11 cellular contexts compared by ENCODE assay signal in genomic region chr10:80159166-80159888, GRCh38. TPM values are rescaled to one million over a fixed set of nuclear protein-coding genes. Genes with fewer than 3 reads are reported as not detected.
A peak's percentile ranks its signal among the peaks of the same experiment; 100 is the strongest.
DNase-seq lines count a peak whose midpoint lies in the region; ATAC-seq, FAIRE-seq and TF ChIP-seq lines count a peak whose summit lies in the region.
"Had no signal": no experiment of that assay in that cellular context is flagged by ENCODE, and none has a peak within 500 bp of the region (broad histone marks: within the 10 kb centered on the region; RNA-seq: fewer than 3 reads in every experiment).

No MANE protein-coding gene starts in this region.

- H3K36me3 ChIP-seq in ACC112 (ENCODE audit: insufficient read depth, low read length) (peaks cover 40% of the 10 kb centered on the region), PC-3 (ENCODE audit: low read depth, low read length) (peaks cover 82% of the 10 kb centered on the region), colonic mucosa (peaks cover 23% of the 10 kb centered on the region), neutrophil (peaks cover 100% of the 10 kb centered on the region), small intestine (ENCODE audit: control insufficient read depth in 2 of 2, insufficient read depth in 2 of 2, low read length in 2 of 2) (peaks cover 22 to 56% of the 10 kb centered on the region in 2 donors)

- intact Hi-C loops in PC-3 (cut with micrococcal nuclease) (loop anchor here (2.0 kb wide), 1 partner anchor 715 kb away; the partner anchor contains the start of gene ZCCHC24), colonic mucosa (cut with DNase I) (no loop called here)

- BruUV-seq in PC-3 (replicated peaks; lab: Mats Ljungman, UMichigan) = TSS peak; percentile 84

- H3K9ac ChIP-seq in PC-3 (ENCODE audit: low read length) = peak overlapping the region; percentile 16
- H3K9ac ChIP-seq in colonic mucosa (ENCODE audit: low read depth in 2 of 2, low read length in 2 of 2) = no peak overlapping the region

- H3K9me2 ChIP-seq in PC-3 (replicated peaks; ENCODE audit: low read length) = no peaks in the 10 kb centered on the region

- POLR2A ChIA-PET in PC-3 (lab: Charles Lee; ENCODE audit: unreplicated experiment) = interaction anchor here (0.5 to 1.2 kb wide), 7 partner anchors 15 to 1186 kb away, joined by 3 to 4 read pairs (median 3); no protein-coding TSS in a partner anchor

- peaks cover 23% of the 10 kb centered on the region for H3F3A ChIP-seq in PC-3 (ENCODE audit: low read length, unreplicated experiment)

- H3K4me3 ChIP-seq in ACC112 (ENCODE audit: low read depth, low read length) (no peak overlapping the region), PC-3 (ENCODE audit: low read length) (peak overlapping the region; percentile 2; the same call in 1 of the 2 replicates), colonic mucosa (no peak overlapping the region), neutrophil (ENCODE audit: low read depth in 1 of 2, low read length in 1 of 2) (no peak overlapping the region), small intestine (ENCODE audit: low read depth in 1 of 2, low read length in 2 of 2) (no peak overlapping the region)

- DNase-seq in PC-3 (peak; percentile 28), colonic mucosa (no peak), GM12892 (ENCODE audit: insufficient read length) (no peak), small intestine (no peak), foreskin keratinocyte (no peak)
- DNase-seq: NCI-H526 had no signal

- H3K9me3 ChIP-seq in PC-3 (ENCODE audit: low read length) = no peaks in the 10 kb centered on the region
- H3K9me3 ChIP-seq in colonic mucosa = no peaks in the 10 kb centered on the region
- peaks cover 5% of the 10 kb centered on the region for H3K9me3 ChIP-seq in neutrophil
- no peaks in the 10 kb centered on the region for H3K9me3 ChIP-seq in small intestine (ENCODE audit: control insufficient read depth, low read depth)

- H3K27ac ChIP-seq in ACC112 (ENCODE audit: low read depth, low read length) (peak overlapping the region; percentile 65), PC-3 (ENCODE audit: low read length) (peak overlapping the region; percentile 65), colonic mucosa (peak overlapping the region; percentile 63), neutrophil (peak overlapping the region; percentile 26), small intestine (ENCODE audit: low read depth in 1 of 2, low read length in 1 of 2) (peak overlapping the region in 1 of 2 donors; percentile 49), foreskin keratinocyte (no peak overlapping the region)

- WGBS in small intestine, 3 donors = 80 to 84% (median 84%) methylated on average over 9 of the region's 9 CpGs

- ATAC-seq in PC-3 (no peak), foreskin keratinocyte (no peak), HG02798 (IDR thresholded peaks at IDR 0.05; ENCODE audit: poor library complexity, unreplicated experiment) (no peak)
- ATAC-seq: WTC11 had no signal

- no peak for TF ChIP-seq POLR2A in GM12892 (IDR thresholded peaks at IDR 0.05; ENCODE audit: low read depth, low read length)

- TF ChIP-seq CTCF in PC-3 (conservative IDR thresholded peaks at IDR 0.05; ENCODE audit: low read depth, low read length) (no peak), colonic mucosa (IDR thresholded peaks at IDR 0.05) (no peak), neutrophil (IDR thresholded peaks at IDR 0.05) (no peak), foreskin keratinocyte (conservative IDR thresholded peaks at IDR 0.05) (no peak)

- H3K79me2 ChIP-seq in ACC112 (ENCODE audit: control insufficient read depth, insufficient read depth, low read length, unreplicated experiment) (no peaks in the 10 kb centered on the region), PC-3 (ENCODE audit: low read length) (peaks cover 16% of the 10 kb centered on the region)

- H2AFZ ChIP-seq in ACC112 (ENCODE audit: low read length, unreplicated experiment) (no peak overlapping the region), PC-3 (ENCODE audit: low read length) (no peak overlapping the region)

- CTCF ChIA-PET in PC-3 (lab: Charles Lee) = interaction anchor here (0.5 to 0.9 kb wide), 3 partner anchors 15 to 48 kb away, joined by 3 to 9 read pairs (median 3); no protein-coding TSS in a partner anchor

- H3K27me3 ChIP-seq in ACC112 (ENCODE audit: insufficient read depth, low read length) (no peaks in the 10 kb centered on the region), PC-3 (ENCODE audit: low read length) (no peaks in the 10 kb centered on the region), colonic mucosa (no peaks in the 10 kb centered on the region), neutrophil (no peaks in the 10 kb centered on the region), small intestine (ENCODE audit: control insufficient read depth in 2 of 2, insufficient read depth in 2 of 2, low read length in 2 of 2) (no peaks in the 10 kb centered on the region), foreskin keratinocyte (no peaks in the 10 kb centered on the region)

- H3K4me1 ChIP-seq in ACC112 (ENCODE audit: control insufficient read depth, insufficient read depth, low read length, unreplicated experiment) (peaks cover 57% of the 10 kb centered on the region), PC-3 (ENCODE audit: insufficient read depth, low read length) (peaks cover 71% of the 10 kb centered on the region), colonic mucosa (peaks cover 6% of the 10 kb centered on the region), neutrophil (ENCODE audit: control insufficient read depth in 1 of 2, insufficient read depth in 1 of 2, low read depth in 1 of 2, low read length in 1 of 2) (no peaks in the 10 kb centered on the region), small intestine (ENCODE audit: control insufficient read depth in 2 of 2, insufficient read depth in 1 of 2, low read depth in 1 of 2, low read length in 1 of 2) (no peaks in the 10 kb centered on the region), foreskin keratinocyte (peaks cover 39% of the 10 kb centered on the region)

- FAIRE-seq in GM12892 (lab: Jason Lieb, UNC) (no peak), small intestine (lab: Jason Lieb, UNC) (no peak)
- FAIRE-seq: colon had no signal

- H4K20me1 ChIP-seq in PC-3 (ENCODE audit: low read length) = peaks cover 9% of the 10 kb centered on the region

- peak overlapping the region; percentile 47 for H3K4me2 ChIP-seq in PC-3 (ENCODE audit: low read length)

RNA-seq across cellular contexts. Expression of gene PLAC9, which starts 26.8 kb away (rescaled TPM):
- total RNA-seq in PC-3 (2014; rRNA removed) (0.81 and 2.0 TPM in 2 replicates), colonic mucosa (1 to 10 TPM; 3.9 to 6.0 TPM), foreskin keratinocyte (not detected in 2 replicates)
- not detected for polyA plus RNA-seq in GM12892 (2012; ENCODE audit: missing spikeins)
- polyA plus RNA-seq in small intestine (10 to 100 TPM in 1 of 3 donors, 1 to 10 TPM in 1, not detected in 1; 4.6 to 22.2 TPM), foreskin keratinocyte (not detected in 2 replicates)

RNA-seq across cellular contexts. Expression of gene ANXA11, which starts 46.0 kb away (rescaled TPM):
- total RNA-seq in PC-3 (2014; rRNA removed) (434 and 520 TPM in 2 replicates), colonic mucosa (100 to 1,000 TPM; 271 to 353 TPM), foreskin keratinocyte (168 and 187 TPM in 2 replicates)
- 107 TPM for polyA plus RNA-seq in GM12892 (2012; ENCODE audit: missing spikeins)
- polyA plus RNA-seq in small intestine (100 to 1,000 TPM; 142 to 363 (median 277) TPM), foreskin keratinocyte (177 and 190 TPM in 2 replicates)
